Comparison of ENCODE assay signal across 8 cellular contexts in genomic region chr6:113854531-113855499, GRCh38. TPM values are rescaled to one million over a fixed set of nuclear protein-coding genes. Genes with fewer than 3 reads are reported as not detected.
DNase-seq lines count a peak whose midpoint lies in the region; ATAC-seq and TF ChIP-seq lines count a peak whose summit lies in the region.

No MANE protein-coding gene starts in this region.

- H3K79me2 ChIP-seq in hepatocyte: peaks cover 25% of the 10 kb centered on the region

- H3K9me3 ChIP-seq in ES-I3 (ENCODE audit: control insufficient read depth, insufficient read depth, low read length) (no peaks in the 10 kb centered on the region), hepatocyte (ENCODE audit: low read depth) (no peaks in the 10 kb centered on the region)

- TF ChIP-seq CTCF in astrocyte of the spinal cord (IDR thresholded peaks at IDR 0.05; ENCODE audit: low read depth, low read length) (peak; percentile 19), hepatocyte (IDR thresholded peaks at IDR 0.05; ENCODE audit: poor library complexity) (peak; percentile 39)

- peak; percentile 10 for ATAC-seq in HG03066 (IDR thresholded peaks at IDR 0.05; ENCODE audit: low read depth, unreplicated experiment)
- no peak for ATAC-seq in GM19395 (IDR thresholded peaks at IDR 0.05; ENCODE audit: unreplicated experiment)

- H3K27me3 ChIP-seq in hepatocyte: no peaks in the 10 kb centered on the region

- peak overlapping the region; percentile 69 for H2AFZ ChIP-seq in hepatocyte

- peak overlapping the region; percentile 100 for H3K27ac ChIP-seq in hepatocyte

- 2% methylated on average over 35 of the region's 56 CpGs for WGBS in hepatocyte (ENCODE audit: low lambda C conversion rate, missing lambda C conversion rate)

- no peaks in the 10 kb centered on the region for H3K9me2 ChIP-seq in hepatocyte (replicated peaks; ENCODE audit: insufficient read depth)

- peaks cover 5% of the 10 kb centered on the region for H4K20me1 ChIP-seq in hepatocyte (ENCODE audit: insufficient read depth, poor library complexity, severe bottlenecking)

- in situ Hi-C loops in astrocyte of the spinal cord (cut with HindIII; ENCODE audit: low sequenced_read_pairs): no loop called here

- H3K4me1 ChIP-seq in ES-I3 (ENCODE audit: insufficient read depth, low read length) (no peaks in the 10 kb centered on the region), hepatocyte (ENCODE audit: insufficient read depth) (no peaks in the 10 kb centered on the region)

- H3K4me3 ChIP-seq in astrocyte of the spinal cord (ENCODE audit: low read depth, low read length): peak overlapping the region; percentile 98
- H3K4me3 ChIP-seq in hepatocyte: peak overlapping the region; percentile 38

- H3K4me2 ChIP-seq in hepatocyte: peak overlapping the region; percentile 95

- DNase-seq in NCI-H82 (lab: John Stamatoyannopoulos, UW) (peak; percentile 99), astrocyte of the spinal cord (ENCODE audit: low read depth, low spot score) (peak; percentile 80), hepatocyte (ENCODE audit: low spot score) (peak; percentile 92), posterior vena cava (ENCODE audit: low spot score) (peak; percentile 90), KG1 (lab: John Stamatoyannopoulos, UW) (no peak)

- intact Hi-C loops in posterior vena cava (cut with DNase I): no loop called here

- H3K36me3 ChIP-seq in ES-I3 (ENCODE audit: insufficient read depth, low read length) (no peaks in the 10 kb centered on the region), hepatocyte (replicated peaks; ENCODE audit: insufficient read depth, low read depth) (no peaks in the 10 kb centered on the region)

- peak overlapping the region; percentile 98; the same call in 1 of the 2 replicates for H3K9ac ChIP-seq in ES-I3 (ENCODE audit: low read depth, low read length)

RNA-seq across cellular contexts. Expression of gene MARCKS, which starts 2.3 kb away (rescaled TPM):
- total RNA-seq in hepatocyte: 105 and 129 TPM in 2 replicates
- polyA plus RNA-seq in hepatocyte: 95.5 and 96.9 TPM in 2 replicates
- 10 to 100 TPM; 49.6 to 69.2 TPM for total RNA-seq in posterior vena cava
